ENCODE assay signal across 15 cellular contexts in genomic region chr1:89999208-89999607, GRCh38. TPM values are rescaled to one million over a fixed set of nuclear protein-coding genes. Genes with fewer than 3 reads are reported as not detected.
A peak's percentile ranks its signal among the peaks of the same experiment; 100 is the strongest.
DNase-seq lines count a peak whose midpoint lies in the region; ATAC-seq and TF ChIP-seq lines count a peak whose summit lies in the region.
"Had no signal": no experiment of that assay in that cellular context is flagged by ENCODE, and none has a peak within 500 bp of the region (broad histone marks: within the 10 kb centered on the region; RNA-seq: fewer than 3 reads in every experiment).

No MANE protein-coding gene starts in this region.

- DNase-seq in GM23338 (ENCODE audit: low spot score) (no peak), adipocyte (ENCODE audit: low read depth) (no peak), transverse colon (no peak), NCI-H2196 treated with DMSO at 0.1 percent for 48 hours (lab: John Stamatoyannopoulos, UW; ENCODE audit: unreplicated experiment) (no peak)
- DNase-seq: ACHN; CD4-positive, alpha-beta T cell; H7; Karpas-422; NCI-H2171 treated with DMSO at 0.1 percent for 48 hours; NCI-H510A had no signal

- no peaks in the 10 kb centered on the region for H3F3A ChIP-seq in GM23338 (replicated peaks; ENCODE audit: low read depth)
- H3F3A ChIP-seq in neural cell (ENCODE audit: insufficient read depth, low read length, poor library complexity, severe bottlenecking) = no peaks in the 10 kb centered on the region

- H3K27me3 ChIP-seq in GM23338 (ENCODE audit: insufficient read depth) = no peaks in the 10 kb centered on the region
- H3K27me3 ChIP-seq in adipocyte (replicated peaks; ENCODE audit: control insufficient read depth, insufficient read depth, low read length) = no peaks in the 10 kb centered on the region
- H3K27me3 ChIP-seq in neural cell (ENCODE audit: insufficient read depth, low read depth, low read length) = no peaks in the 10 kb centered on the region
- H3K27me3 ChIP-seq in transverse colon = no peaks in the 10 kb centered on the region
- H3K27me3 ChIP-seq: SJSA1 had no signal

- H4K20me1 ChIP-seq in GM23338 (replicated peaks; ENCODE audit: insufficient read depth) (peaks cover 60% of the 10 kb centered on the region), neural cell (ENCODE audit: insufficient read depth) (peaks cover 4% of the 10 kb centered on the region)

- H3K4me2 ChIP-seq in GM23338 = no peak overlapping the region
- H3K4me2 ChIP-seq in neural cell (ENCODE audit: low read length) = peak overlapping the region; percentile 10

- in situ Hi-C loops in transverse colon (cut with MboI; ENCODE audit: low pct_ligation_motif_present in 1 of 4, low pct_unique_long_range_greater_than_20kb in 1 of 4, low sequenced_read_pairs in 3 of 4) = loop anchor here in 3 of 4 donors (25.0 kb wide), 3 partner anchors 362 to 512 kb away; partner anchors contain the start of genes LRRC8B (in 1 of the 3) and LRRC8C (in 1 of the 3)

- peak overlapping the region; percentile 6; the same call in 1 of the 2 replicates for H3K27ac Mint-ChIP-seq in GM23338
- H3K27ac Mint-ChIP-seq: B cell; CD4-positive, alpha-beta T cell had no signal

- TF ChIP-seq POLR2A in transverse colon (IDR thresholded peaks at IDR 0.05) = no peak

- H3K79me2 ChIP-seq in GM23338 (replicated peaks; ENCODE audit: insufficient read depth) = peaks cover 91% of the 10 kb centered on the region
- H3K79me2 ChIP-seq in neural cell (replicated peaks; ENCODE audit: insufficient read depth, low read length) = peaks cover 87% of the 10 kb centered on the region

- H3K27me3 Mint-ChIP-seq in GM23338 (ENCODE audit: insufficient read depth, low read depth, poor library complexity) = no peaks in the 10 kb centered on the region
- H3K27me3 Mint-ChIP-seq: B cell; CD4-positive, alpha-beta T cell had no signal

- H2AFZ ChIP-seq in GM23338 (no peak overlapping the region), neural cell (ENCODE audit: low read depth, low read length) (no peak overlapping the region)

- H3K27ac ChIP-seq in 22Rv1 = peak overlapping the region; percentile 16; the same call in 1 of the 2 replicates
- H3K27ac ChIP-seq in GM23338 (ENCODE audit: low read depth) = peak overlapping the region; percentile 53; the same call in 1 of the 2 replicates
- no peak overlapping the region for H3K27ac ChIP-seq in neural cell (ENCODE audit: low read length)
- H3K27ac ChIP-seq in transverse colon = no peak overlapping the region
- H3K27ac ChIP-seq: SJSA1 had no signal

- H3K9me3 Mint-ChIP-seq in GM23338 = no peaks in the 10 kb centered on the region
- H3K9me3 Mint-ChIP-seq: CD4-positive, alpha-beta T cell had no signal

- H3K4me1 ChIP-seq in GM23338 (ENCODE audit: insufficient read depth) (peaks cover 27% of the 10 kb centered on the region), adipocyte (ENCODE audit: control insufficient read depth, insufficient read depth, low read length) (peaks cover 42% of the 10 kb centered on the region), transverse colon (peaks cover 13 to 72% (median 49%) of the 10 kb centered on the region in 4 donors)

- H3K36me3 ChIP-seq in GM23338 (ENCODE audit: insufficient read depth) = peaks cover 6% of the 10 kb centered on the region; the same call in 1 of the 2 replicates
- H3K36me3 ChIP-seq in adipocyte (ENCODE audit: control insufficient read depth, insufficient read depth, low read length, severe bottlenecking) = no peaks in the 10 kb centered on the region
- peaks cover 7% of the 10 kb centered on the region for H3K36me3 ChIP-seq in neural cell (ENCODE audit: insufficient read depth, low read length)
- no peaks in the 10 kb centered on the region for H3K36me3 ChIP-seq in transverse colon

- no peaks in the 10 kb centered on the region for H3K9me3 ChIP-seq in adipocyte (ENCODE audit: control insufficient read depth, low read length)
- H3K9me3 ChIP-seq in neural cell (ENCODE audit: low read length) = no peaks in the 10 kb centered on the region
- H3K9me3 ChIP-seq in transverse colon = no peaks in the 10 kb centered on the region
- H3K9me3 ChIP-seq: SJSA1 had no signal

- H3K4me3 Mint-ChIP-seq in GM23338 = no peak overlapping the region; the same call in 2 of the 3 replicates
- H3K4me3 Mint-ChIP-seq: B cell; CD4-positive, alpha-beta T cell had no signal

- TF ChIP-seq EP300 in neural cell (conservative IDR thresholded peaks at IDR 0.05; ENCODE audit: poor library complexity, severe bottlenecking) (no peak), transverse colon (IDR thresholded peaks at IDR 0.05; ENCODE audit: low read depth) (no peak)

- H3K4me3 ChIP-seq in GM23338 (no peak overlapping the region), adipocyte (ENCODE audit: low read length) (peak overlapping the region; percentile 33), neural cell (ENCODE audit: low read length) (no peak overlapping the region), transverse colon (no peak overlapping the region)
- H3K4me3 ChIP-seq: SJSA1 had no signal

- H3K4me1 Mint-ChIP-seq in GM23338 = peaks cover 25% of the 10 kb centered on the region

- H3K9me2 ChIP-seq in GM23338 (ENCODE audit: insufficient read depth) = no peaks in the 10 kb centered on the region
- H3K9me2 ChIP-seq in neural cell (ENCODE audit: insufficient read depth, low read length) = no peaks in the 10 kb centered on the region

- intact Hi-C loops in transverse colon (cut with DNase I; ENCODE audit: low total_unique reads) = no loop called here

- TF ChIP-seq CTCF in 22Rv1 (IDR thresholded peaks at IDR 0.05) (no peak), GM23338 (conservative IDR thresholded peaks at IDR 0.05; ENCODE audit: low read depth in 2 of 2) (no peak), neural cell (IDR thresholded peaks at IDR 0.05; ENCODE audit: poor library complexity, severe bottlenecking) (no peak), transverse colon (IDR thresholded peaks at IDR 0.05) (no peak)

- H3K9ac ChIP-seq in adipocyte (ENCODE audit: low read length) (no peak overlapping the region), neural cell (ENCODE audit: low read length) (no peak overlapping the region)

- peaks cover 16% of the 10 kb centered on the region; the same call in 2 of the 3 replicates for H3K36me3 Mint-ChIP-seq in GM23338 (ENCODE audit: low read depth)

- ATAC-seq in GM23338 (no peak), GM18519 (IDR thresholded peaks at IDR 0.05; ENCODE audit: low FRiP score, unreplicated experiment) (no peak)

- no peak for TF ChIP-seq RAD21 in neural cell (conservative IDR thresholded peaks at IDR 0.05)

TF ChIP-seq in GM23338, 12 proteins besides CTCF, POLR2A, EP300 and RAD21 (continues in another document):
- TF ChIP-seq NANOG (IDR thresholded peaks at IDR 0.05; ENCODE audit: borderline replicate concordance) = no peak
- TF ChIP-seq STAT1 (IDR thresholded peaks at IDR 0.05; ENCODE audit: unreplicated experiment) = no peak
- TF ChIP-seq POLR2AphosphoS5 (IDR thresholded peaks at IDR 0.05; ENCODE audit: low read depth) = no peak
- TF ChIP-seq EZH2 (IDR thresholded peaks at IDR 0.05; ENCODE audit: low read depth, unreplicated experiment) = no peak
- no peak for TF ChIP-seq JUNB (IDR thresholded peaks at IDR 0.05; ENCODE audit: unreplicated experiment)
- no peak for TF ChIP-seq ZNF114 (CRISPR knock-in tag; IDR thresholded peaks at IDR 0.05)
- TF ChIP-seq ZNF331 (CRISPR knock-in tag; IDR thresholded peaks at IDR 0.05; ENCODE audit: low read depth) = no peak
- no peak for TF ChIP-seq ETS1 (IDR thresholded peaks at IDR 0.05)

TF ChIP-seq in neural cell, 6 proteins besides CTCF, POLR2A, EP300 and RAD21:
- TF ChIP-seq TAF1 (IDR thresholded peaks at IDR 0.05; ENCODE audit: low read depth) (no peak), POLR2AphosphoS5 (IDR thresholded peaks at IDR 0.05) (no peak), REST (IDR thresholded peaks at IDR 0.05; ENCODE audit: borderline replicate concordance) (no peak), MXI1 (conservative IDR thresholded peaks at IDR 0.05; ENCODE audit: poor library complexity, severe bottlenecking) (no peak), EZH2 (IDR thresholded peaks at IDR 0.05; ENCODE audit: borderline replicate concordance, insufficient read depth, low read length, poor library complexity, severe bottlenecking) (no peak), SMC3 (conservative IDR thresholded peaks at IDR 0.05; ENCODE audit: poor library complexity) (no peak)

RNA-seq across cellular contexts. Expression of gene ZNF326, which starts 4.3 kb away (rescaled TPM):
- 21.9 and 28.6 TPM in 2 replicates for total RNA-seq in GM23338 (2014; rRNA removed; shearing (Covaris generic))
- polyA plus RNA-seq in GM23338 (2016; fragmentation: Nextera tagmentation; extraction: Ambion mirVana) (31.1 and 35.1 TPM in 2 replicates), neural cell (65.0 and 65.2 TPM in 2 replicates)
- polyA minus RNA-seq in neural cell = 80.1 and 91.3 TPM in 2 replicates
- 10 to 100 TPM; 32.4 to 59.1 (median 39.9) TPM for total RNA-seq in transverse colon

Comparison
In these comparisons a context has a peak if more than half of its experiments do, and no peak if none do; other contexts are left out.
1. H3K27ac ChIP-seq: peak in 22Rv1 (single experiment) and GM23338 (single experiment); none in neural cell (single experiment) and transverse colon (0 of 4).